27 cellular contexts compared by ENCODE assay signal in genomic region chr1:87899746-87900145, GRCh38.
A peak's percentile ranks its signal among the peaks of the same experiment; 100 is the strongest.
DNase-seq lines count a peak whose midpoint lies in the region; ATAC-seq, FAIRE-seq and TF ChIP-seq lines count a peak whose summit lies in the region.
"Had no signal": no experiment of that assay in that cellular context is flagged by ENCODE, and none has a peak within 500 bp of the region (broad histone marks: within the 10 kb centered on the region; RNA-seq: fewer than 3 reads in every experiment).

No MANE protein-coding gene starts in this region.

- H3K4me3 ChIP-seq in pancreas: no peak overlapping the region
- H3K4me3 ChIP-seq: BLaER1, GM12878 had no signal

- intact Hi-C loops in left colon (cut with DNase I, micrococcal nuclease): no loop called here
- intact Hi-C loops in pancreas (cut with DNase I): no loop called here

- no peaks in the 10 kb centered on the region for H3K27me3 ChIP-seq in pancreas
- H3K27me3 ChIP-seq: BE2C, BLaER1 had no signal

- no peak overlapping the region for H3K27ac ChIP-seq in pancreas
- H3K27ac ChIP-seq: BLaER1 had no signal

- H3K9me3 ChIP-seq in pancreas: no peaks in the 10 kb centered on the region
- H3K9me3 ChIP-seq: BE2C, BLaER1 had no signal

- POLR2A ChIA-PET in HEK293T (lab: Yijun Ruan, JAX): no interaction called here

- ATAC-seq in left colon: peak; percentile 80
- ATAC-seq in pancreas: no peak
- no peak for ATAC-seq in HG03280 (IDR thresholded peaks at IDR 0.05; ENCODE audit: unreplicated experiment)
- ATAC-seq: GM12878 had no signal

- 78 to 86% methylated on average over 3 of the region's 3 CpGs for WGBS in pancreas, 2 donors

- FAIRE-seq in pancreas (lab: Jason Lieb, UNC): peak; percentile 23
- FAIRE-seq: A204.1, GM12878, GM12892, GM18507 had no signal

- no peaks in the 10 kb centered on the region for H3K4me1 ChIP-seq in pancreas
- H3K4me1 ChIP-seq: BE2C had no signal

- H3K36me3 ChIP-seq in pancreas: no peaks in the 10 kb centered on the region
- H3K36me3 ChIP-seq: BE2C, BLaER1 had no signal

- TF ChIP-seq CTCF in pancreas (IDR thresholded peaks at IDR 0.05): no peak

- CTCF ChIA-PET in HEK293T (lab: Yijun Ruan, JAX): no interaction called here

- DNase-seq in LoVo (ENCODE audit: low spot score) (peak; percentile 7), left colon (no peak), pancreas (no peak), HEK293T (ENCODE audit: extremely low spot score) (no peak), NCI-H748 treated with DMSO at 0.1 percent for 48 hours (lab: John Stamatoyannopoulos, UW) (no peak), SKM-1 treated with dmso at 0.1 percent for 144 hours (lab: John Stamatoyannopoulos, UW; ENCODE audit: unreplicated experiment) (no peak)
- DNase-seq: 8988T; ACHN; BE2C; C1 segment of cervical spinal cord; CD4-positive, alpha-beta memory T cell; CD4-positive, CD25-positive, alpha-beta regulatory T cell; CD8-positive, alpha-beta memory T cell; COR-L47; DMS 273 treated with DMSO at 0.1 percent for 48 hours; DMS153; DMS53; DMS79; DND-41; EL; GDM1 had no signal

TF ChIP-seq in HEK293T, 16 proteins besides CTCF, POLR2A, EP300 and RAD21:
- TF ChIP-seq ELF4 (IDR thresholded peaks at IDR 0.05) (no peak), ARNT (IDR thresholded peaks at IDR 0.05) (no peak), BHLHE40 (IDR thresholded peaks at IDR 0.05; ENCODE audit: borderline replicate concordance) (no peak), FOXM1 (IDR thresholded peaks at IDR 0.05; ENCODE audit: borderline replicate concordance) (no peak), HDGF (IDR thresholded peaks at IDR 0.05; ENCODE audit: borderline replicate concordance) (no peak), L3MBTL2 (conservative IDR thresholded peaks at IDR 0.05) (no peak), ZNF384 (IDR thresholded peaks at IDR 0.05) (no peak), CTBP1 (IDR thresholded peaks at IDR 0.05; ENCODE audit: borderline replicate concordance) (no peak), PKNOX1 (IDR thresholded peaks at IDR 0.05) (no peak), SP1 (IDR thresholded peaks at IDR 0.05) (no peak), FOXK2 (IDR thresholded peaks at IDR 0.05) (no peak)
TF ChIP-seq in HEK293T: peak in this region for 0.
